Comparison of ENCODE assay signal across 22 cellular contexts in the genomic region with DNA sequence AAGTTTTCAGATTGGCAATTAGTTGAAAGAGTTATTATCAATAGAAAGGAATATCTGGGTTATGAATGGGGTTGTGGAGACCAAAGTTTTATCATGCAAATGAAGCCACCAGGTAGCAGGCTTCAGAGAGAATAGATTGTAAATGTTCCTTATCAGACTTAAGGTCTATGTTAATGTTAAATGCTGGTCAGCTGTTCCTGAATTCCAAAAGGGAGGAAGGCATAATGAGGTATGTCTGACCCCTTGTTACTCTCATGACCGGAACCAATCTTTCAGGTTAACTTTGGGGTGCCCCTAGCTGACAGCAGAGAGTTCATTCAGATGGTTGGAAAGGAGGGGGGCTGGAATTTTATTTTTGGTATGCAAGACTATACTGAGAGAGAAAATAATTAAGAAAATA. TPM values are rescaled to one million over a fixed set of nuclear protein-coding genes. Genes with fewer than 3 reads are reported as not detected.
A peak's percentile ranks its signal among the peaks of the same experiment; 100 is the strongest.
DNase-seq lines count a peak whose midpoint lies in the region; ATAC-seq and TF ChIP-seq lines count a peak whose summit lies in the region.
"Had no signal": no experiment of that assay in that cellular context is flagged by ENCODE, and none has a peak within 500 bp of the region (broad histone marks: within the 10 kb centered on the region; RNA-seq: fewer than 3 reads in every experiment).

No MANE protein-coding gene starts in this region.

- H3K36me3 ChIP-seq in GM23338 (ENCODE audit: insufficient read depth): no peaks in the 10 kb centered on the region
- no peaks in the 10 kb centered on the region for H3K36me3 ChIP-seq in endodermal cell (ENCODE audit: control insufficient read depth, insufficient read depth, low read length)
- H3K36me3 ChIP-seq in iPS-20b (ENCODE audit: insufficient read depth, low read depth, low read length): no peaks in the 10 kb centered on the region
- H3K36me3 ChIP-seq: BE2C; BLaER1 treated with 17β-estradiol and CSF1 and Interleukin-3, amounts not matched to agents 10 nM and 100 nM had no signal

- DNase-seq in GM23338 (ENCODE audit: low spot score) (peak; percentile 18), endodermal cell (no peak), NCI-H510A treated with DMSO at 0.1 percent for 48 hours (lab: John Stamatoyannopoulos, UW) (no peak), NCI-H345 treated with DMSO at 0.1 percent for 48 hours (lab: John Stamatoyannopoulos, UW; ENCODE audit: unreplicated experiment) (no peak)
- DNase-seq in activated T-cell treated with anti-CD3 and anti-CD28 coated beads, Interleukin-2, amount 50 U/mL, for 24 hours: no peak
- DNase-seq: 8988T; ACHN; AML-193; BE2C; CD4-positive, alpha-beta T cell; CD8-positive, alpha-beta memory T cell; DMS 273 treated with DMSO at 0.1 percent for 48 hours; DMS79; EL; GF-D8; GOT3; HCEC 1CT had no signal

- H3K4me1 ChIP-seq in GM23338 (ENCODE audit: insufficient read depth): peaks cover 25% of the 10 kb centered on the region
- H3K4me1 ChIP-seq in endodermal cell (ENCODE audit: control insufficient read depth, insufficient read depth, low read length): no peaks in the 10 kb centered on the region
- H3K4me1 ChIP-seq in iPS-20b (ENCODE audit: insufficient read depth, low read length): peaks cover 16% of the 10 kb centered on the region; the same call in 1 of the 2 replicates
- H3K4me1 ChIP-seq: A549; BE2C; BLaER1 treated with 17β-estradiol and CSF1 and Interleukin-3, amounts not matched to agents 10 nM and 100 nM had no signal

- peak overlapping the region; percentile 48 for H3K4me2 ChIP-seq in GM23338
- H3K4me2 ChIP-seq: A549; BLaER1 treated with 17β-estradiol and CSF1 and Interleukin-3, amounts not matched to agents 10 nM and 100 nM had no signal

- H3K9me3 ChIP-seq in endodermal cell (ENCODE audit: control insufficient read depth, low read length) (no peaks in the 10 kb centered on the region), iPS-20b (ENCODE audit: insufficient read depth, low read depth, low read length) (no peaks in the 10 kb centered on the region)
- H3K9me3 ChIP-seq: A549; BE2C; BLaER1 treated with 17β-estradiol and CSF1 and Interleukin-3, amounts not matched to agents 10 nM and 100 nM had no signal

- H3K4me3 ChIP-seq in GM23338 (no peak overlapping the region), endodermal cell (ENCODE audit: low read length) (no peak overlapping the region), iPS-20b (ENCODE audit: low read length) (peak overlapping the region; percentile 13; the same call in 1 of the 2 replicates)
- H3K4me3 ChIP-seq: A549; BLaER1 treated with 17β-estradiol and CSF1 and Interleukin-3, amounts not matched to agents 10 nM and 100 nM had no signal

- H3K9me3 Mint-ChIP-seq in GM23338 (no peaks in the 10 kb centered on the region), endodermal cell (no peaks in the 10 kb centered on the region)
- peaks cover 19% of the 10 kb centered on the region for H3K9me3 Mint-ChIP-seq in activated T-cell treated with anti-CD3 and anti-CD28 coated beads, Interleukin-2, amount 50 U/mL, for 24 hours

- no peak overlapping the region for H3K9ac ChIP-seq in endodermal cell (ENCODE audit: extremely low read depth, low read length, poor library complexity, severe bottlenecking)
- no peak overlapping the region for H3K9ac ChIP-seq in iPS-20b (ENCODE audit: low read depth, low read length)
- H3K9ac ChIP-seq: BLaER1 treated with 17β-estradiol and CSF1 and Interleukin-3, amounts not matched to agents 10 nM and 100 nM had no signal

- peaks cover 22% of the 10 kb centered on the region for H3K4me1 Mint-ChIP-seq in GM23338
- H3K4me1 Mint-ChIP-seq in endodermal cell: peaks cover 9% of the 10 kb centered on the region
- no peaks in the 10 kb centered on the region for H3K4me1 Mint-ChIP-seq in activated T-cell treated with anti-CD3 and anti-CD28 coated beads, Interleukin-2, amount 50 U/mL, for 24 hours (ENCODE audit: low read depth)
- H3K4me1 Mint-ChIP-seq: CD14-positive monocyte; CD8-positive, alpha-beta memory T cell had no signal

- no peaks in the 10 kb centered on the region; the same call in 1 of the 2 replicates for H3K9me2 ChIP-seq in GM23338 (ENCODE audit: insufficient read depth)

- H3F3A ChIP-seq in GM23338 (replicated peaks; ENCODE audit: low read depth): no peaks in the 10 kb centered on the region

- 73% methylated on average over 1 of the region's 1 CpG; no CpG with 5 or more reads in 1 of the 2 experiments for WGBS in endodermal cell (ENCODE audit: insufficient coverage in 1 of 2, insufficient read length in 1 of 2), 2 experiments

- no peaks in the 10 kb centered on the region for H3K27me3 ChIP-seq in GM23338 (ENCODE audit: insufficient read depth)
- no peaks in the 10 kb centered on the region for H3K27me3 ChIP-seq in endodermal cell (ENCODE audit: control insufficient read depth, insufficient read depth, low read length, poor library complexity, severe bottlenecking)
- no peaks in the 10 kb centered on the region for H3K27me3 ChIP-seq in iPS-20b (ENCODE audit: insufficient read depth, low read length)
- H3K27me3 ChIP-seq: BE2C; BLaER1 treated with 17β-estradiol and CSF1 and Interleukin-3, amounts not matched to agents 10 nM and 100 nM had no signal

- peak overlapping the region; percentile 86 for H3K27ac Mint-ChIP-seq in GM23338
- peak overlapping the region; percentile 42 for H3K27ac Mint-ChIP-seq in endodermal cell
- no peak overlapping the region for H3K27ac Mint-ChIP-seq in activated T-cell treated with anti-CD3 and anti-CD28 coated beads, Interleukin-2, amount 50 U/mL, for 24 hours
- H3K27ac Mint-ChIP-seq: CD14-positive monocyte; CD4-positive, alpha-beta T cell; CD8-positive, alpha-beta memory T cell had no signal

- peaks cover 5% of the 10 kb centered on the region; the same call in 2 of the 3 replicates for H3K36me3 Mint-ChIP-seq in GM23338 (ENCODE audit: low read depth)
- no peaks in the 10 kb centered on the region for H3K36me3 Mint-ChIP-seq in endodermal cell (ENCODE audit: low read depth)
- no peaks in the 10 kb centered on the region for H3K36me3 Mint-ChIP-seq in activated T-cell treated with anti-CD3 and anti-CD28 coated beads, Interleukin-2, amount 50 U/mL, for 24 hours (ENCODE audit: low read depth)
- H3K36me3 Mint-ChIP-seq: CD14-positive monocyte; CD8-positive, alpha-beta memory T cell had no signal

- H3K4me3 Mint-ChIP-seq in GM23338 (peak overlapping the region; percentile 22; the same call in 1 of the 3 replicates), endodermal cell (no peak overlapping the region)
- no peak overlapping the region for H3K4me3 Mint-ChIP-seq in activated T-cell treated with anti-CD3 and anti-CD28 coated beads, Interleukin-2, amount 50 U/mL, for 24 hours
- H3K4me3 Mint-ChIP-seq: CD14-positive monocyte; CD4-positive, alpha-beta T cell; CD8-positive, alpha-beta memory T cell had no signal

- no peaks in the 10 kb centered on the region for H4K20me1 ChIP-seq in GM23338 (replicated peaks; ENCODE audit: insufficient read depth)
- H4K20me1 ChIP-seq: BLaER1 treated with 17β-estradiol and CSF1 and Interleukin-3, amounts not matched to agents 10 nM and 100 nM had no signal

- no peak overlapping the region for H3K27ac ChIP-seq in GM23338 (ENCODE audit: low read depth)
- H3K27ac ChIP-seq in endodermal cell (ENCODE audit: low read depth, low read length): no peak overlapping the region
- no peak overlapping the region for H3K27ac ChIP-seq in iPS-20b (ENCODE audit: low read length)
- H3K27ac ChIP-seq: A549; BLaER1 treated with 17β-estradiol and CSF1 and Interleukin-3, amounts not matched to agents 10 nM and 100 nM had no signal

- no peaks in the 10 kb centered on the region for H3K27me3 Mint-ChIP-seq in GM23338 (ENCODE audit: insufficient read depth, low read depth, poor library complexity)
- no peaks in the 10 kb centered on the region for H3K27me3 Mint-ChIP-seq in endodermal cell (ENCODE audit: insufficient read depth)
- no peaks in the 10 kb centered on the region for H3K27me3 Mint-ChIP-seq in activated T-cell treated with anti-CD3 and anti-CD28 coated beads, Interleukin-2, amount 50 U/mL, for 24 hours
- H3K27me3 Mint-ChIP-seq: CD4-positive, alpha-beta T cell; CD8-positive, alpha-beta memory T cell had no signal

- TF ChIP-seq CTCF in GM23338 (conservative IDR thresholded peaks at IDR 0.05; ENCODE audit: low read depth in 2 of 2) (no peak), endodermal cell (conservative IDR thresholded peaks at IDR 0.05) (no peak)

- no peak overlapping the region for H2AFZ ChIP-seq in GM23338

- ATAC-seq in GM23338: peak; percentile 27; the same call in 1 of the 3 replicates
- ATAC-seq: A549 had no signal

- H3K79me2 ChIP-seq in GM23338 (replicated peaks; ENCODE audit: insufficient read depth): no peaks in the 10 kb centered on the region

TF ChIP-seq in GM23338, 12 proteins besides CTCF, POLR2A, EP300 and RAD21 (continues in another document):
- TF ChIP-seq ZNF331 (CRISPR knock-in tag; IDR thresholded peaks at IDR 0.05; ENCODE audit: low read depth) (no peak), JUNB (IDR thresholded peaks at IDR 0.05; ENCODE audit: unreplicated experiment) (no peak), NANOG (IDR thresholded peaks at IDR 0.05; ENCODE audit: borderline replicate concordance) (peak; percentile 38; the same call in 1 of the 2 replicates)

RNA-seq across cellular contexts. Expression of a gene that starts 47.9 kb away (rescaled TPM):
- total RNA-seq in GM23338 (2014; rRNA removed; shearing (Covaris generic)): 0.70 and 1.9 TPM in 2 replicates
- 8.8 and 9.5 TPM in 2 replicates for polyA plus RNA-seq in GM23338 (2016; fragmentation: Nextera tagmentation; extraction: Ambion mirVana)
- total RNA-seq in endodermal cell: under 1 TPM in 1 of 2 donors, not detected in 1; 0.81 TPM
- polyA plus RNA-seq in endodermal cell (2013, experiment 1 of 2): 0.21 TPM
- polyA plus RNA-seq in endodermal cell (2013, experiment 2 of 2): not detected
- total RNA-seq: CD4-positive, alpha-beta T cell; CD8-positive, alpha-beta memory T cell; G401 had no signal
- polyA plus RNA-seq: A549; CD14-positive monocyte; CD8-positive, alpha-beta memory T cell had no signal
